8 cellular contexts compared by ENCODE assay signal in the genomic region with DNA sequence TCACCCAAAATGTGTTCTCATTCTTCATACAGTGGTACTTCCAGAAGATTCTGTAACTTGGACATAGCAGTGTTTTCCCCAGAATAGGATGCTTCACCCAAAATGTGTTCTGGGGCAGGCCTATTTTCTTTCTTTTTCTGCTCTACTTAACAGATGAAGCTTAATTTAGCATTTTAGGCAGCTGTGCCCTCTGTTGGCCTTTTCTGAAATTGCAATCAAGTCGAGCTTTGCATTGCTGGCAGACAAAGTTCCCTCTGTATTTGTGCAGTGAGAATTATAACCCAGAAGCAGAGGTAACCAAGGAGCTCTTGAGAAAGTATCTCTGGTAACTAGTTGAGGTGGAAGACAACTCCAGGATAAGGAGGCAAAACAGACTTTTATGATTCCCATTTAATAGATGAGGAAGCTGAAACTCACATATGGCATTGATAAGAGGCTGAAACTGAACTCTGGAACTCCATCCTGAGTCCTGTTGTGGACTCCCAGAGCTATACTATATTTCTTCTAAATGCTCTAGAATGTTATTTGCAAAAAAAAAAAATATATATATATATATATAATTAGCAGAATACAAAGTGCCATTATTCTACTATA. TPM values are rescaled to one million over a fixed set of nuclear protein-coding genes. Genes with fewer than 3 reads are reported as not detected.
DNase-seq lines count a peak whose midpoint lies in the region; ATAC-seq and TF ChIP-seq lines count a peak whose summit lies in the region.

No MANE protein-coding gene starts in this region.

- no peak overlapping the region for H3K4me3 Mint-ChIP-seq in WTC11

- H3K4me1 Mint-ChIP-seq in WTC11 = peaks cover 18% of the 10 kb centered on the region

- H3K27me3 Mint-ChIP-seq in WTC11 (ENCODE audit: low read depth) = no peaks in the 10 kb centered on the region

- DNase-seq in DMS114 treated with DMSO at 0.1 percent for 48 hours (lab: John Stamatoyannopoulos, UW; ENCODE audit: unreplicated experiment) (peak; percentile 25), NCI-H1694 treated with DMSO at 0.1 percent for 48 hours (lab: John Stamatoyannopoulos, UW) (peak; percentile 47), WTC11 (ENCODE audit: low spot score) (peak; percentile 63), fibroblast of peridontal ligament (ENCODE audit: extremely low read depth) (peak; percentile 65), pons (ENCODE audit: low spot score) (peak; percentile 74), posterior vena cava (ENCODE audit: low spot score) (no peak)

- ATAC-seq in GM21619 (IDR thresholded peaks at IDR 0.05; ENCODE audit: unreplicated experiment) = peak; percentile 65
- ATAC-seq in WTC11 = peak; percentile 50
- no peak for ATAC-seq in GM18520 (IDR thresholded peaks at IDR 0.05; ENCODE audit: unreplicated experiment)

- peaks cover 6% of the 10 kb centered on the region; the same call in 1 of the 2 replicates for H3K36me3 Mint-ChIP-seq in WTC11

- POLR2A ChIA-PET in WTC11 (lab: Charles Lee) = interaction anchor here (0.8 to 1.0 kb wide), 2 partner anchors 11 to 54 kb away, joined by 3 to 5 read pairs; no protein-coding TSS in a partner anchor

- CTCF ChIA-PET in WTC11 (lab: Charles Lee) = interaction anchor here (0.6 to 3.7 kb wide), 37 partner anchors 9 to 1138 kb away, joined by 3 to 38 read pairs (median 4); partner anchors contain the start of gene KANK4

- intact Hi-C loops in posterior vena cava (cut with DNase I) = loop anchor here in 1 of 2 donors (5.0 kb wide), 1 partner anchor 602 kb away; no protein-coding TSS in a partner anchor

- H3K9me3 Mint-ChIP-seq in WTC11 = no peaks in the 10 kb centered on the region

- H3K27ac Mint-ChIP-seq in WTC11 = no peak overlapping the region; the same call in 1 of the 2 replicates

- TF ChIP-seq CTCF in WTC11 (IDR thresholded peaks at IDR 0.05) = peak; percentile 75; the same call in 1 of the 2 replicates

TF ChIP-seq in WTC11, 78 proteins besides CTCF, POLR2A, EP300 and RAD21:
- TF ChIP-seq ZNF121 (CRISPR knock-in tag; IDR thresholded peaks at IDR 0.05) (no peak), USF2 (CRISPR knock-in tag; IDR thresholded peaks at IDR 0.05) (no peak), NFE2L1 (CRISPR knock-in tag; IDR thresholded peaks at IDR 0.05) (no peak), SOX15 (CRISPR knock-in tag; IDR thresholded peaks at IDR 0.05) (no peak), KAT7 (CRISPR knock-in tag; IDR thresholded peaks at IDR 0.05; ENCODE audit: borderline replicate concordance) (no peak), CBFB (CRISPR knock-in tag; IDR thresholded peaks at IDR 0.05; ENCODE audit: low read depth) (no peak), PRRX2 (CRISPR knock-in tag; IDR thresholded peaks at IDR 0.05) (no peak), NR3C1 (CRISPR knock-in tag; conservative IDR thresholded peaks at IDR 0.05; ENCODE audit: low read depth) (no peak)
- TF ChIP-seq, protein P1, sequence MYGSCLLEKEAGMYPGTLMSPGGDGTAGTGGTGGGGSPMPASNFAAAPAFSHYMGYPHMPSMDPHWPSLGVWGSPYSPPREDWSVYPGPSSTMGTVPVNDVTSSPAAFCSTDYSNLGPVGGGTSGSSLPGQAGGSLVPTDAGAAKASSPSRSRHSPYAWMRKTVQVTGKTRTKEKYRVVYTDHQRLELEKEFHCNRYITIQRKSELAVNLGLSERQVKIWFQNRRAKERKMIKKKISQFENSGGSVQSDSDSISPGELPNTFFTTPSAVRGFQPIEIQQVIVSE (CRISPR knock-in tag; IDR thresholded peaks at IDR 0.05; ENCODE audit: borderline replicate concordance) = no peak

RNA-seq across cellular contexts. Expression of gene L1TD1, which starts 50.3 kb away (rescaled TPM):
- total RNA-seq in WTC11 (2021) (296 to 319 TPM (median 303 TPM) in 3 replicates), posterior vena cava (under 1 TPM; 0.09 to 0.48 TPM)

Comparison
In these comparisons a context has a peak if more than half of its experiments do, and no peak if none do; other contexts are left out.
1. RNA of gene L1TD1, which starts 50.3 kb away (total RNA-seq): 296 to 319 TPM in WTC11; 0.09 to 0.48 TPM in posterior vena cava; every median in the first group is over 100 times any median in the second.